Comparison of ENCODE assay signal across 10 cellular contexts in the genomic region with DNA sequence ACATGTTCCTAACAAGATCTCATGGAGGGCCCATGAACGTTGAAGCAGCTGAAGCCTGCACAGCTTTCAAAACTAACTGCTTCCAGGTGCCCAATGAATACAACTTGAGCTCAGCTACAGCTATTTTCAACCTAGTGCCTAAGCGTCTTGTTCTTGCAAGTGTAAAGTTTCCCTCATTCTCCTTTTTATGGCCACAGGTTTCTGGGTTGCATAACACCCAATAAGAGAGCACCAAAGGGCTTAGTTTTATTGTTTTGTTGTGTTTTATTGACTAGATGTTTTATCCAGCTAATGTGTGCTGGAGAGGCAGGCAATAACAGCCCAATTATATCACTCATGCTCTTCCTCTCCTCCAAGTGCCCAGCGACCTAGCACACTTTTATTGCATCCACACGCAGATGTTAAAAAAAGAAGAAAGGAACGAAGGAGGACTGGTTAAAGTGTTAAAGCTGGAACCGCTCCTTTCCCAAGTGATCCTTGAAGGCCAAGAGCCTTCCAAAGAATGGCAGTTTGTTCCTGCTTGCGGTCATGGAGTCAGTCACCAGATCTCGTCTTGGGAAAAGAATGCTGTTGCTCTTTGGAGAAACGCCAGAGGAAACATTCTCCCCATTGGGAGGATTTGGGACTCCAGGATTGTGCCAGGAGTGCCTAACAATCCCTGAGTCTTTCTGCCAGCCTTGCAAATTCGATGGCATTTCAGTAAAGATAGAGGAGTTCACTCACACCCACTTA.
DNase-seq lines count a peak whose midpoint lies in the region; ATAC-seq and TF ChIP-seq lines count a peak whose summit lies in the region.
"Had no signal": no experiment of that assay in that cellular context is flagged by ENCODE, and none has a peak within 500 bp of the region (broad histone marks: within the 10 kb centered on the region; RNA-seq: fewer than 3 reads in every experiment).

No MANE protein-coding gene starts in this region.

- H3K36me3 ChIP-seq in mucosa of descending colon (ENCODE audit: low read depth) (no peaks in the 10 kb centered on the region), Karpas-422 (ENCODE audit: insufficient read depth, low read length) (no peaks in the 10 kb centered on the region)

- H3K4me2 ChIP-seq in Karpas-422 (ENCODE audit: low read depth, low read length, poor library complexity, severe bottlenecking): no peak overlapping the region

- H3K4me3 ChIP-seq in AG04450 (ENCODE audit: low read depth, low read length): no peak overlapping the region
- H3K4me3 ChIP-seq in mucosa of descending colon: no peak overlapping the region
- no peak overlapping the region for H3K4me3 ChIP-seq in Karpas-422 (ENCODE audit: low read length)

- no peaks in the 10 kb centered on the region for H3K79me2 ChIP-seq in Karpas-422 (ENCODE audit: low read length)

- TF ChIP-seq CTCF in AG04450 (IDR thresholded peaks at IDR 0.05; ENCODE audit: low read depth, low read length): no peak
- no peak for TF ChIP-seq CTCF in mucosa of descending colon (IDR thresholded peaks at IDR 0.05)

- H3K27me3 ChIP-seq in AG04450 (ENCODE audit: control insufficient read depth, insufficient read depth, low read length): no peaks in the 10 kb centered on the region
- H3K27me3 ChIP-seq in Karpas-422 (ENCODE audit: low read length): no peaks in the 10 kb centered on the region

- peak; percentile 20 for DNase-seq in AG04450 (ENCODE audit: low read depth, low spot score)
- peak; percentile 34 for DNase-seq in HT1080 (ENCODE audit: low read depth)
- peak; percentile 11 for DNase-seq in brain pericyte (ENCODE audit: low read depth, low spot score)
- no peak for DNase-seq in mucosa of descending colon
- no peak for DNase-seq in Karpas-422
- DNase-seq: NCI-H2227 treated with DMSO at 0.1 percent for 48 hours, occipital lobe had no signal

- H3K27ac ChIP-seq in AG04450 (ENCODE audit: low read depth, low read length) (no peak overlapping the region), Karpas-422 (ENCODE audit: low read length) (no peak overlapping the region)

- no peaks in the 10 kb centered on the region for H4K20me1 ChIP-seq in Karpas-422 (ENCODE audit: insufficient read depth, low read depth, low read length)

- intact Hi-C loops in mucosa of descending colon (cut with DNase I, micrococcal nuclease): no loop called here

- POLR2A ChIA-PET in AG04450 (lab: Yijun Ruan, JAX): interaction anchor here (0.6 to 1.1 kb wide), 3 partner anchors 9 to 157 kb away, joined by 3 to 4 read pairs (median 3); a partner anchor contains a TSS

- peak; percentile 43 for ATAC-seq in mucosa of descending colon
- no peak for ATAC-seq in GM21825 (IDR thresholded peaks at IDR 0.05; ENCODE audit: unreplicated experiment)
- no peak for ATAC-seq in HG03175 (IDR thresholded peaks at IDR 0.05; ENCODE audit: unreplicated experiment)
- no peak for ATAC-seq in GM19351 (IDR thresholded peaks at IDR 0.05; ENCODE audit: unreplicated experiment)

- CTCF ChIA-PET in AG04450 (lab: Charles Lee): no interaction called here

- H3K9me2 ChIP-seq in Karpas-422 (replicated peaks; ENCODE audit: insufficient read depth, low read length): no peaks in the 10 kb centered on the region

- no peaks in the 10 kb centered on the region for H3K9me3 ChIP-seq in AG04450 (ENCODE audit: control insufficient read depth, insufficient read depth, low read length)
- H3K9me3 ChIP-seq in mucosa of descending colon: no peaks in the 10 kb centered on the region
- no peaks in the 10 kb centered on the region for H3K9me3 ChIP-seq in Karpas-422 (ENCODE audit: low read length)

- H2AFZ ChIP-seq in Karpas-422 (ENCODE audit: low read length): no peak overlapping the region

- H3K4me1 ChIP-seq in mucosa of descending colon (ENCODE audit: low read depth): no peaks in the 10 kb centered on the region
- no peaks in the 10 kb centered on the region for H3K4me1 ChIP-seq in Karpas-422 (ENCODE audit: low read length)

- no peak overlapping the region for H3K9ac ChIP-seq in Karpas-422 (ENCODE audit: low read length)

Comparison
In these comparisons a context has a peak if more than half of its experiments do, and no peak if none do; other contexts are left out.
1. DNase-seq: peak in AG04450 (single experiment), HT1080 (single experiment) and brain pericyte (single experiment); none in mucosa of descending colon (0 of 3) and Karpas-422 (single experiment).